Comparison of ENCODE assay signal across 32 cellular contexts in the genomic region with DNA sequence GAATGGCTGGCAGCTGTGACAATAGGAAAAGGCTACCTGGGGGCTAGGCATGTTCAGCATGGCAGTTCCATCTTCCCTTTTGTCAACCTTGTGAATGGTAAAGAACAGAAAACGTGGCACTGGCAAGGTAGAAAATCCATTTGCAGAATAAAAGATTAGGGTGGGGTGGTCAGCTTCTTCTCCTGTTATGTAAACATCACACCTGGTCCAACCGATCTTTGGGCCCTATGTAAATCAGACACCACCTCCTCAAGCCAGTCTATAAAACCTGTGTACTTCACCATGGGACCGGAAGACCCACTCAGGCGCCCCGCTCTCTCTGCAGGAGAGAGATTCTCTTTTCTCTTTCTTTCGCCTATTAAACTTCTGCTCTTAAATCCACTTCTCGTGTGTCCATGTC.
"Had no signal": no experiment of that assay in that cellular context is flagged by ENCODE, and none has a peak within 500 bp of the region (broad histone marks: within the 10 kb centered on the region; RNA-seq: fewer than 3 reads in every experiment).

No MANE protein-coding gene starts in this region.

- H3K4me1 ChIP-seq: breast epithelium, foreskin keratinocyte, sigmoid colon, uterus had no signal

- H3K4me2 ChIP-seq: neural progenitor cell had no signal

- H3K27me3 Mint-ChIP-seq: activated naive CD4-positive, alpha-beta T cell treated with anti-CD3 and anti-CD28 coated beads, Interleukin-2, amount 10 ng/mL, durations not matched to agents 7 days and 5 days; central memory CD8-positive, alpha-beta T cell; dendritic cell treated with granulocyte-macrophage colony-stimulating factor and Interleukin-4, amounts not matched to agents 40 ng/mL and 50 ng/mL, for 4 days; stimulated activated naive CD8-positive, alpha-beta T cell treated with anti-CD3 and anti-CD28 coated beads, Interleukin-15, Interleukin-2, amounts not matched to agents 100 ng/mL and 50 ng/mL, for 24 hours; type B pancreatic cell had no signal

- DNase-seq: activated CD4-positive, alpha-beta T cell treated with anti-CD3 and anti-CD28 coated beads for 48 hours; activated CD4-positive, alpha-beta T cell treated with anti-CD3 and anti-CD28 coated beads, Interleukin-2, amount 50 U/mL, for 48 hours; activated CD8-positive, alpha-beta memory T cell treated with anti-CD3 and anti-CD28 coated beads, Interleukin-2, amount 50 U/mL, for 4 hours; activated effector memory CD4-positive, alpha-beta T cell treated with anti-CD3 and anti-CD28 coated beads, Interleukin-2, amount 50 U/mL, for 16 hours; activated naive CD4-positive, alpha-beta T cell treated with anti-CD3 and anti-CD28 coated beads, Interleukin-2, amount 10 ng/mL, durations not matched to agents 7 days and 5 days; activated T-cell treated with anti-CD3 and anti-CD28 coated beads, Interleukin-2, amount 50 U/mL, for 1 hour; endodermal cell; foreskin keratinocyte; heart right ventricle; left cardiac atrium; mammary epithelial cell; natural killer cell; occipital lobe; psoas muscle; sigmoid colon; small intestine; stimulated activated CD4-positive, alpha-beta T cell treated with anti-CD3 and anti-CD28 coated beads, Interleukin-4, amount 100 ng/mL, for 24 hours; T-helper 9 cell; uterus had no signal

- H3K79me2 ChIP-seq: parathyroid adenoma had no signal

- H3K36me3 ChIP-seq: breast epithelium, heart right ventricle, neural progenitor cell, sigmoid colon, thoracic aorta, uterus had no signal

- H3K4me3 ChIP-seq: breast epithelium, heart right ventricle, neural progenitor cell, psoas muscle, sigmoid colon, thoracic aorta, uterus had no signal

- H3K36me3 Mint-ChIP-seq: neural progenitor cell; stimulated activated effector memory CD8-positive, alpha-beta T cell treated with anti-CD3 and anti-CD28 coated beads, Interleukin-12 subunit alpha, Interleukin-12 subunit beta, amount 100 ng/mL, for 72 hours; type B pancreatic cell had no signal

- H3K27me3 ChIP-seq: breast epithelium, foreskin keratinocyte, heart right ventricle, neural progenitor cell, sigmoid colon, uterus had no signal

- H3K4me3 Mint-ChIP-seq: activated naive CD4-positive, alpha-beta T cell treated with anti-CD3 and anti-CD28 coated beads, Interleukin-2, amount 10 ng/mL, durations not matched to agents 7 days and 5 days; activated T-helper 1 cell treated with anti-CD3 and anti-CD28 coated beads, Interleukin-12 subunit alpha, Interleukin-12 subunit beta, Interleukin-2, Interleukin-4 antibody, amounts not matched to agents 30 ng/mL and 10 ng/mL and 1 ng/mL, durations not matched to agents 14 hours and 24 hours and 36 hours; central memory CD8-positive, alpha-beta T cell; dendritic cell treated with granulocyte-macrophage colony-stimulating factor and Interleukin-4, amounts not matched to agents 40 ng/mL and 50 ng/mL, for 4 days; endodermal cell; mesothelial cell of epicardium; natural killer cell; neural progenitor cell; stimulated activated effector memory CD8-positive, alpha-beta T cell treated with anti-CD3 and anti-CD28 coated beads, Interleukin-12 subunit alpha, Interleukin-12 subunit beta, amount 100 ng/mL, for 72 hours; stimulated activated naive CD8-positive, alpha-beta T cell treated with anti-CD3 and anti-CD28 coated beads, Interleukin-15, Interleukin-2, amounts not matched to agents 100 ng/mL and 50 ng/mL, for 24 hours; type B pancreatic cell had no signal

- H3K9me3 Mint-ChIP-seq: central memory CD8-positive, alpha-beta T cell; dendritic cell treated with granulocyte-macrophage colony-stimulating factor and Interleukin-4, amounts not matched to agents 40 ng/mL and 50 ng/mL, for 4 days; endodermal cell; stimulated activated naive CD8-positive, alpha-beta T cell treated with anti-CD3 and anti-CD28 coated beads, Interleukin-15, Interleukin-2, amounts not matched to agents 100 ng/mL and 50 ng/mL, for 24 hours; type B pancreatic cell had no signal

- ATAC-seq: esophagus mucosa; foreskin keratinocyte; heart right ventricle; left cardiac atrium; natural killer cell; psoas muscle; stimulated activated effector memory CD8-positive, alpha-beta T cell treated with anti-CD3 and anti-CD28 coated beads, Interleukin-12 subunit alpha, Interleukin-12 subunit beta, amount 100 ng/mL, for 72 hours had no signal

- H3K27ac Mint-ChIP-seq: activated naive CD4-positive, alpha-beta T cell treated with anti-CD3 and anti-CD28 coated beads, Interleukin-2, amount 10 ng/mL, durations not matched to agents 7 days and 5 days; activated T-helper 1 cell treated with anti-CD3 and anti-CD28 coated beads, Interleukin-12 subunit alpha, Interleukin-12 subunit beta, Interleukin-2, Interleukin-4 antibody, amounts not matched to agents 30 ng/mL and 10 ng/mL and 1 ng/mL, durations not matched to agents 14 hours and 24 hours and 36 hours; dendritic cell treated with granulocyte-macrophage colony-stimulating factor and Interleukin-4, amounts not matched to agents 40 ng/mL and 50 ng/mL, for 4 days; endodermal cell; mesothelial cell of epicardium; natural killer cell; neural progenitor cell; stimulated activated naive CD8-positive, alpha-beta T cell treated with anti-CD3 and anti-CD28 coated beads, Interleukin-15, Interleukin-2, amounts not matched to agents 100 ng/mL and 50 ng/mL, for 24 hours; type B pancreatic cell had no signal

- H3K9ac ChIP-seq: neural progenitor cell, parathyroid adenoma had no signal

- H2AFZ ChIP-seq: neural progenitor cell, parathyroid adenoma had no signal

- H3K27ac ChIP-seq: breast epithelium, foreskin keratinocyte, heart right ventricle, neural progenitor cell, parathyroid adenoma, psoas muscle, sigmoid colon, thoracic aorta, uterus, VCaP had no signal

- H3K9me3 ChIP-seq: breast epithelium, psoas muscle, sigmoid colon, thoracic aorta, uterus had no signal
